Comparison of ENCODE assay signal across 10 cellular contexts in genomic region chr3:172987268-172987667, GRCh38.
DNase-seq lines count a peak whose midpoint lies in the region; ATAC-seq and TF ChIP-seq lines count a peak whose summit lies in the region.
"Had no signal": no experiment of that assay in that cellular context is flagged by ENCODE, and none has a peak within 500 bp of the region (broad histone marks: within the 10 kb centered on the region; RNA-seq: fewer than 3 reads in every experiment).

No MANE protein-coding gene starts in this region.

- TF ChIP-seq CTCF in heart left ventricle (IDR thresholded peaks at IDR 0.05), result peak in 8 of 12 donors; percentile 7 to 43 (median 28)
- TF ChIP-seq CTCF in testis (IDR thresholded peaks at IDR 0.05), result no peak

- no peaks in the 10 kb centered on the region for H3K36me3 ChIP-seq in heart left ventricle
- H3K36me3 ChIP-seq in testis (ENCODE audit: low read depth, missing control alignments), result no peaks in the 10 kb centered on the region

- H3K27me3 ChIP-seq in heart left ventricle (no peaks in the 10 kb centered on the region), testis (no peaks in the 10 kb centered on the region)
- H3K27me3 ChIP-seq: body of pancreas had no signal

- intact Hi-C loops in heart left ventricle (cut with DNase I), result loop anchor here in 4 of 10 donors (5.0 to 10.0 kb wide), 6 partner anchors 50 to 568 kb away; partner anchors contain the start of gene NLGN1 (in 2 of the 4)
- intact Hi-C loops in left ventricle myocardium superior (cut with micrococcal nuclease), result no loop called here
- intact Hi-C loops in testis (cut with DNase I; ENCODE audit: low total_unique reads), result no loop called here

- H3K27ac ChIP-seq in heart left ventricle (no peak overlapping the region), testis (no peak overlapping the region)
- H3K27ac ChIP-seq: body of pancreas had no signal

- no peak overlapping the region for H3K4me3 ChIP-seq in heart left ventricle
- H3K4me3 ChIP-seq in testis, result no peak overlapping the region
- H3K4me3 ChIP-seq: body of pancreas had no signal

- H3K9me3 ChIP-seq in heart left ventricle, result no peaks in the 10 kb centered on the region
- H3K9me3 ChIP-seq in testis, result no peaks in the 10 kb centered on the region
- H3K9me3 ChIP-seq: body of pancreas had no signal

- 56 to 60% (median 57%) methylated on average over 3 of the region's 3 CpGs for WGBS in heart left ventricle, 4 donors
- WGBS in testis, 2 donors, result 72 to 77% methylated on average over 3 of the region's 3 CpGs

- ATAC-seq in heart left ventricle (no peak), left ventricle myocardium superior (no peak), GM21528 (IDR thresholded peaks at IDR 0.05; ENCODE audit: low FRiP score, unreplicated experiment) (no peak), HG03439 (IDR thresholded peaks at IDR 0.05; ENCODE audit: unreplicated experiment) (no peak)
- ATAC-seq: body of pancreas had no signal

- TF ChIP-seq POLR2A in heart left ventricle (IDR thresholded peaks at IDR 0.05) (no peak), testis (IDR thresholded peaks at IDR 0.05) (no peak)

- H3K4me1 ChIP-seq in heart left ventricle (peaks cover 0 to 9% (median 0%) of the 10 kb centered on the region in 12 donors), testis (no peaks in the 10 kb centered on the region)
- H3K4me1 ChIP-seq: body of pancreas had no signal

- DNase-seq in heart left ventricle (no peak), left ventricle myocardium superior (no peak), NCI-H446 (lab: John Stamatoyannopoulos, UW) (peak; percentile 47 to 64), dermis blood vessel endothelial cell (peak; percentile 19), testis (peak; percentile 23)
- no peak for DNase-seq in activated naive CD4-positive, alpha-beta T cell treated with Interleukin-2 at 50 U/mL for 16 hours
- DNase-seq: body of pancreas; CD4-positive, alpha-beta T cell had no signal

Comparison
In these comparisons a context has a peak if more than half of its experiments do, and no peak if none do; other contexts are left out.
1. DNase-seq: peak in NCI-H446 (2 of 2), dermis blood vessel endothelial cell (single experiment) and testis (single experiment); none in heart left ventricle (0 of 5), left ventricle myocardium superior (single experiment) and activated naive CD4-positive, alpha-beta T cell treated with Interleukin-2 at 50 U/mL for 16 hours (single experiment).
2. CTCF ChIP-seq: peak in heart left ventricle (8 of 12); none in testis (0 of 3).